19 cellular contexts compared by ENCODE assay signal in the genomic region with DNA sequence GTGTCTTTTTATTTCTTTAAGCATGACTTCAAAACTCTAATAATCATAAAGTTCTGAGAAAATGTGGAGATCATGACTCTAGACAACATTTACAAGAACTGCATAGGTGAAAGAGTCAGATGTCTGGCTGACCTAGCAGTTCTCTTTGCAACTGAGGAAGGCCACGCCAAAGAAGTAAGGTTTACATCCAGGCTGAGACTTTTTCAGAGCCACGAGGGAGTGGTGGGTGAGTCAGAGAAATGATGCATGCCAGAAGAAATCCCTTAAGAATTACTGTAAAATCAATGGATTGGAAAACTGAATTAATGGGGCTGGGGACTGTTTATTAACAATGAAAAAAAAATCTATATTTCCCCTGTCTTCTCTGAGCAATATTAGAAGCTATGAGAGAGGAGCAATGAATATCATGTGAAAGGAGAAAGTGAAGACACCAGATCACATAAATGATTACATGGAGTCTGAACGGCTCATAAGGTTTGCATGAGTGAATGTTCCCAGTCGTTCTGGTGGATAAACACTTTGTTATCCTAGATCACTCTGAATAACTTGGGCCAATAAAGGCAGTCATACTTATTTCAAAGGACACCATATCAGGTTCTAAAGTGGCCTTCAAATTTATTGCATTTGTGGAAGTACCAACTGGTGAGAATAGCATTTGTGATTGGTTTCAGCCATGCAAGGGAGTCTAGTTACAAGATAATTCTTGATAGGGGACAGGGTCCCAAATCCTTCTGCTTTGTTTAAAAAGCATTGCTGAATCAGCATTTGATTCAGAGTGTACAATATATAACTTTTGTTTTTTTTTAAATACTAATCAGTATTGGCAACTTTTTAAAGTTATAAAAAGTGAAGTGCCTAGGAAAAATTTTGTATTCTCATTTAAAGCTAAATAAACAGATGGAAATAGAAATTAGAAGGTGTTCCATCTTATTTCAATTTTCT.
A peak's percentile ranks its signal among the peaks of the same experiment; 100 is the strongest.
DNase-seq lines count a peak whose midpoint lies in the region; ATAC-seq, FAIRE-seq and TF ChIP-seq lines count a peak whose summit lies in the region.
"Had no signal": no experiment of that assay in that cellular context is flagged by ENCODE, and none has a peak within 500 bp of the region (broad histone marks: within the 10 kb centered on the region; RNA-seq: fewer than 3 reads in every experiment).

No MANE protein-coding gene starts in this region.

- peak; percentile 18 for DNase-seq in Daoy (ENCODE audit: low read depth)
- peak; percentile 21 for DNase-seq in LHCN-M2 (ENCODE audit: low read depth)
- peak; percentile 51 for DNase-seq in bronchial epithelial cell (ENCODE audit: low read depth)
- peak; percentile 89 for DNase-seq in left kidney (ENCODE audit: low read depth, low spot score)
- DNase-seq in iPS-NIHi7 (ENCODE audit: extremely low spot score) = no peak
- DNase-seq: activated CD4-positive, alpha-beta T cell treated with anti-CD3 and anti-CD28 coated beads, Interleukin-2, amount 10 ng/mL, durations not matched to agents 7 days and 5 days; activated naive CD4-positive, alpha-beta T cell treated with anti-CD3 and anti-CD28 coated beads, Interleukin-2, amount 50 U/mL, for 16 hours; DMS79 treated with DMSO at 0.1 percent for 48 hours; effector CD4-positive, alpha-beta T cell; natural killer cell; NCI-H1092; NCI-H2227 treated with DMSO at 0.1 percent for 48 hours; NK-92 treated with Interleukin-12 subunit alpha and Interleukin-12 subunit beta, amount 100 ng/mL, for 24 hours; Right ventricle myocardium superior; T-helper 9 cell had no signal

- H3K27me3 ChIP-seq in bronchial epithelial cell (ENCODE audit: control insufficient read depth, insufficient read depth, low read length) = peaks cover 1% of the 10 kb centered on the region

- TF ChIP-seq CTCF in bronchial epithelial cell (IDR thresholded peaks at IDR 0.05; ENCODE audit: insufficient read depth, low read length, severe bottlenecking) = no peak

- H3K36me3 ChIP-seq in bronchial epithelial cell (ENCODE audit: control insufficient read depth, insufficient read depth, low read length) = no peaks in the 10 kb centered on the region

- ATAC-seq in GM19395 (IDR thresholded peaks at IDR 0.05; ENCODE audit: unreplicated experiment) (no peak), GM18873 (IDR thresholded peaks at IDR 0.05; ENCODE audit: low FRiP score, unreplicated experiment) (no peak), HG02763 (IDR thresholded peaks at IDR 0.05; ENCODE audit: unreplicated experiment) (no peak)
- ATAC-seq: natural killer cell had no signal

- peak; percentile 52 for FAIRE-seq in bronchial epithelial cell (lab: Jason Lieb, UNC)

- H3K4me3 ChIP-seq in bronchial epithelial cell (ENCODE audit: low read depth, low read length) = no peak overlapping the region
- H3K4me3 ChIP-seq: lung had no signal
